7 cellular contexts compared by ENCODE assay signal in the genomic region with DNA sequence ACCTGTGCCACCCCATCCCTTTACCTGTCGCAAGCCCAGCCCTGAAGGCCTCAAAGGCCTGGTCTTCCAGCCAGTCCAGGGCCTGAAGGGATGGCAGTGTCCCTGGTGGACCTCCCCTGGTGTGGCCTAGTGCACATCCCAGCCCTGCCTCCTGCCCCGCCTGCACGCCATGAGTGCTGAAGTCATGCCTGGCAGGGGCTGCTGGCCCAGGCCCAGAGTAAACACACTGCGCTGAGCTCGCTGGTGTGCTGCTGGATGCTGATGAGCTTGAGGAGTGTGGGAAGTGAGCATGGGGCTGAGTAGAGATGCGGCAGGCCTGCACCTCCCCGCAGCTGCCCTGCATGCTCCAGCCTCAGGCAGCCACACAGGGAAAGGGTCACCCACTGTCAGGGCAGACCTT. TPM values are rescaled to one million over a fixed set of nuclear protein-coding genes. Genes with fewer than 3 reads are reported as not detected.
DNase-seq lines count a peak whose midpoint lies in the region; ATAC-seq and TF ChIP-seq lines count a peak whose summit lies in the region.

No MANE protein-coding gene starts in this region.

- TF ChIP-seq EP300 in upper lobe of left lung (IDR thresholded peaks at IDR 0.05): no peak

- DNase-seq in MG63 (peak; percentile 95), body of pancreas (peak; percentile 79 to 91 (median 88)), upper lobe of left lung (peak; percentile 83 to 91)
- DNase-seq in activated CD4-positive, CD25-positive, alpha-beta regulatory T cell treated with anti-CD3 and anti-CD28 coated beads, Interleukin-2, amount 50 U/mL, for 72 hours: no peak
- DNase-seq in activated CD4-positive, alpha-beta T cell treated with anti-CD3 and anti-CD28 coated beads, Interleukin-2, amount 50 U/mL, for 4 hours: no peak

- H3K27me3 ChIP-seq in MG63 (no peaks in the 10 kb centered on the region), body of pancreas (no peaks in the 10 kb centered on the region), layer of hippocampus (ENCODE audit: control insufficient read depth, insufficient read depth, low read length) (no peaks in the 10 kb centered on the region), upper lobe of left lung (no peaks in the 10 kb centered on the region)

- no peaks in the 10 kb centered on the region for H3K9me3 ChIP-seq in MG63
- H3K9me3 ChIP-seq in body of pancreas: no peaks in the 10 kb centered on the region
- H3K9me3 ChIP-seq in upper lobe of left lung: no peaks in the 10 kb centered on the region

- intact Hi-C loops in body of pancreas (cut with DNase I): no loop called here

- WGBS in body of pancreas, 2 donors: 35 to 63% methylated on average over 2 to 7 of the region's 7 CpGs
- 39% methylated on average over 7 of the region's 7 CpGs; no CpG with 5 or more reads in 1 of the 2 donors for WGBS in upper lobe of left lung, 2 donors

- TF ChIP-seq POLR2A in body of pancreas (IDR thresholded peaks at IDR 0.05) (no peak), upper lobe of left lung (IDR thresholded peaks at IDR 0.05) (no peak)

- ATAC-seq in body of pancreas: peak; percentile 97
- ATAC-seq in upper lobe of left lung (ENCODE audit: low FRiP score in 2 of 2): peak; percentile 85 to 92
- no peak for ATAC-seq in activated CD4-positive, CD25-positive, alpha-beta regulatory T cell treated with anti-CD3 and anti-CD28 coated beads, Interleukin-2, amount 50 U/mL, for 24 hours

- TF ChIP-seq CTCF in body of pancreas (IDR thresholded peaks at IDR 0.05) (no peak), upper lobe of left lung (IDR thresholded peaks at IDR 0.05) (no peak)

- H3K4me3 ChIP-seq in MG63 (no peak overlapping the region), body of pancreas (no peak overlapping the region), upper lobe of left lung (no peak overlapping the region)

- peaks cover 12% of the 10 kb centered on the region for H3K4me1 ChIP-seq in body of pancreas
- peaks cover 0 to 8% (median 3%) of the 10 kb centered on the region in 4 donors for H3K4me1 ChIP-seq in upper lobe of left lung

- H3K36me3 ChIP-seq in MG63: no peaks in the 10 kb centered on the region
- no peaks in the 10 kb centered on the region for H3K36me3 ChIP-seq in body of pancreas (replicated peaks in 1 of 2; ENCODE audit: insufficient read depth in 1 of 2, low read depth in 2 of 2)
- peaks cover 0 to 14% (median 5%) of the 10 kb centered on the region in 4 donors for H3K36me3 ChIP-seq in upper lobe of left lung

- H3K27ac ChIP-seq in body of pancreas: peak overlapping the region in 1 of 4 donors; percentile 25
- H3K27ac ChIP-seq in layer of hippocampus (ENCODE audit: low read depth, low read length): peak overlapping the region; percentile 90
- H3K27ac ChIP-seq in upper lobe of left lung: peak overlapping the region in 1 of 4 donors; percentile 4

RNA-seq across cellular contexts. Expression of a gene that starts 43.2 kb away (rescaled TPM):
- 26.0 and 40.8 TPM in 2 replicates for total RNA-seq in MG63 (2014; rRNA removed; shearing (Covaris generic); ENCODE audit: low replicate concordance)
- total RNA-seq in body of pancreas (10 to 100 TPM; 29.3 to 36.6 TPM), upper lobe of left lung (10 to 100 TPM; 20.7 to 72.8 (median 36.2) TPM)

RNA-seq across cellular contexts. Expression of a gene that starts 50.1 kb away (rescaled TPM):
- total RNA-seq in MG63 (2014; rRNA removed; shearing (Covaris generic); ENCODE audit: low replicate concordance): not detected in 2 replicates
- not detected for total RNA-seq in body of pancreas
- total RNA-seq in upper lobe of left lung: not detected

RNA-seq across cellular contexts. Expression of a gene that starts 56.0 kb away (rescaled TPM):
- total RNA-seq in MG63 (2014; rRNA removed; shearing (Covaris generic); ENCODE audit: low replicate concordance): not detected in 2 replicates
- total RNA-seq in body of pancreas (under 1 TPM; 0.26 to 0.33 TPM), upper lobe of left lung (100 to 1,000 TPM in 1 of 6 donors, 10 to 100 TPM in 5; 16.8 to 201 (median 39.4) TPM)

Comparison
In these comparisons a context has a peak if more than half of its experiments do, and no peak if none do; other contexts are left out.
1. DNase-seq: peak in MG63 (single experiment), body of pancreas (4 of 4) and upper lobe of left lung (2 of 2); none in activated CD4-positive, CD25-positive, alpha-beta regulatory T cell treated with anti-CD3 and anti-CD28 coated beads, Interleukin-2, amount 50 U/mL, for 72 hours (single experiment) and activated CD4-positive, alpha-beta T cell treated with anti-CD3 and anti-CD28 coated beads, Interleukin-2, amount 50 U/mL, for 4 hours (0 of 2).
2. ATAC-seq: peak in body of pancreas (single experiment) and upper lobe of left lung (2 of 2); none in activated CD4-positive, CD25-positive, alpha-beta regulatory T cell treated with anti-CD3 and anti-CD28 coated beads, Interleukin-2, amount 50 U/mL, for 24 hours (0 of 2).
3. RNA of a gene that starts 56.0 kb away (total RNA-seq): 16.8 to 201 TPM in upper lobe of left lung; 0.26 to 0.33 TPM in body of pancreas and not detected in MG63; every median in the first group is over 10 times any median in the second.